ENCODE assay signal across 15 cellular contexts in the genomic region with DNA sequence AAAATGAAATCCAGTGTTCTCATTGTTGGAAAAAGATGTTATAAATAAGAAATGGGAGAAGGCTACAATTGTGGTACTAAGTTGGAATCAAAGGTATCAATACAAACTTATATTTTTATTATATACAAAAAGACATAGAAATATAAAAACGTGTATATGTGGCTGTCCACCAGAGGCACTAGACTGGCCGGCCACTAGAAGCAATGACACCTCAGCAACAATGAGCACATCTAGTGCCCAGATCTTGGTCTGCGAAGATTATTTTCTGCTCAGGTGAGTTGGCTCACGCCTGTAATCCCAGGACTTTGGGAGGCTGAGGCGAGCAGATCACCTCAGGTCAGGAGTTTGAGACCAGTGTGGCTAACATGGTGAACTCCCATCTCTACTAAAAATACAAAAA. TPM values are rescaled to one million over a fixed set of nuclear protein-coding genes. Genes with fewer than 3 reads are reported as not detected.
A peak's percentile ranks its signal among the peaks of the same experiment; 100 is the strongest.
DNase-seq lines count a peak whose midpoint lies in the region; TF ChIP-seq lines count a peak whose summit lies in the region.
"Had no signal": no experiment of that assay in that cellular context is flagged by ENCODE, and none has a peak within 500 bp of the region (broad histone marks: within the 10 kb centered on the region; RNA-seq: fewer than 3 reads in every experiment).

No MANE protein-coding gene starts in this region.

- H3K27me3 ChIP-seq in BJ (ENCODE audit: control insufficient read depth, insufficient read depth, low read length) (no peaks in the 10 kb centered on the region), WERI-Rb-1 (ENCODE audit: insufficient read depth, low read depth, severe bottlenecking) (no peaks in the 10 kb centered on the region)
- H3K27me3 ChIP-seq: BLaER1 treated with 17β-estradiol and CSF1 and Interleukin-3, amounts not matched to agents 10 nM and 100 nM; right atrium auricular region had no signal

- H3K4me3 ChIP-seq in BJ (ENCODE audit: low read depth, low read length) (no peak overlapping the region), WERI-Rb-1 (ENCODE audit: low read depth, low read length) (no peak overlapping the region), foreskin fibroblast (ENCODE audit: low read depth in 1 of 2, low read length in 2 of 2) (no peak overlapping the region)
- H3K4me3 ChIP-seq: BLaER1 treated with 17β-estradiol and CSF1 and Interleukin-3, amounts not matched to agents 10 nM and 100 nM; left ventricle myocardium inferior; right atrium auricular region had no signal

- DNase-seq in BJ (ENCODE audit: low read depth) (no peak), GM13977 (ENCODE audit: low spot score) (no peak), WERI-Rb-1 (no peak), foreskin fibroblast (no peak), GM03348 (ENCODE audit: low spot score) (no peak), NCI-H2081 treated with DMSO at 0.1 percent for 48 hours (lab: John Stamatoyannopoulos, UW) (no peak)
- no peak for DNase-seq in effector CD4-positive, alpha-beta T cell
- no peak for DNase-seq in activated CD8-positive, alpha-beta memory T cell treated with anti-CD3 and anti-CD28 coated beads, Interleukin-2, amount 50 U/mL, for 4 hours
- DNase-seq: activated CD8-positive, alpha-beta memory T cell treated with anti-CD3 and anti-CD28 coated beads, Interleukin-2, amount 10 ng/mL, durations not matched to agents 7 days and 5 days; cerebellar nuclear complex; left ventricle myocardium inferior; NCI-H1105; stimulated activated CD4-positive, alpha-beta T cell treated with anti-CD3 and anti-CD28 coated beads, Interleukin-1b, Interleukin-23, amount 100 ng/mL, for 48 hours had no signal

- 0 out of 2 replicates have a peak, but pooled peaks have one; percentile 17 for TF ChIP-seq CTCF in BJ (IDR thresholded peaks at IDR 0.05; ENCODE audit: insufficient read depth, low read depth, low read length)
- peak; percentile 23 for TF ChIP-seq CTCF in GM13977 (IDR thresholded peaks at IDR 0.05; ENCODE audit: extremely low read depth, insufficient read depth, missing control alignments)
- peak; percentile 22; the same call in 1 of the 2 replicates for TF ChIP-seq CTCF in WERI-Rb-1 (IDR thresholded peaks at IDR 0.05; ENCODE audit: low read depth, low read length)
- TF ChIP-seq CTCF in foreskin fibroblast (IDR thresholded peaks at IDR 0.05; ENCODE audit: low read depth, low read length) = peak; percentile 16

- peaks cover 3% of the 10 kb centered on the region for H3K36me3 ChIP-seq in BJ (ENCODE audit: control insufficient read depth, insufficient read depth, low read length)
- peaks cover 29% of the 10 kb centered on the region for H3K36me3 ChIP-seq in WERI-Rb-1

- H3K27ac ChIP-seq in WERI-Rb-1 = no peak overlapping the region
- H3K27ac ChIP-seq: BLaER1 treated with 17β-estradiol and CSF1 and Interleukin-3, amounts not matched to agents 10 nM and 100 nM; left ventricle myocardium inferior; right atrium auricular region had no signal

- CTCF ChIA-PET in BJ (lab: Yijun Ruan, JAX) = no interaction called here

- no peaks in the 10 kb centered on the region for H3K9me3 ChIP-seq in WERI-Rb-1 (ENCODE audit: severe bottlenecking)

- in situ Hi-C loops in GM13977 (cut with MboI; ENCODE audit: low pct_unique_long_range_greater_than_20kb, low sequenced_read_pairs, unreplicated experiment) = no loop called here

- POLR2A ChIA-PET in BJ (lab: Charles Lee) = no interaction called here

RNA-seq across cellular contexts. Expression of gene IDE, which starts 21.6 kb away (rescaled TPM):
- polyA plus RNA-seq in BJ (2011; rRNA removed) = 15.1 and 30.7 TPM in 2 replicates
- polyA minus RNA-seq in BJ (2011; rRNA and poly(A)+ RNA removed) = 19.5 and 22.6 TPM in 2 replicates

RNA-seq across cellular contexts. Expression of gene KIF11, which starts 40.6 kb away (rescaled TPM):
- 4.3 and 9.2 TPM in 2 replicates for polyA plus RNA-seq in BJ (2011; rRNA removed)
- polyA minus RNA-seq in BJ (2011; rRNA and poly(A)+ RNA removed) = 3.3 and 5.6 TPM in 2 replicates
